Comparison of ENCODE assay signal across 18 cellular contexts in genomic region chr4:162837241-162837640, GRCh38.
DNase-seq lines count a peak whose midpoint lies in the region; ATAC-seq, FAIRE-seq and TF ChIP-seq lines count a peak whose summit lies in the region.
"Had no signal": no experiment of that assay in that cellular context is flagged by ENCODE, and none has a peak within 500 bp of the region (broad histone marks: within the 10 kb centered on the region; RNA-seq: fewer than 3 reads in every experiment).

No MANE protein-coding gene starts in this region.

- TF ChIP-seq CTCF in mucosa of descending colon (IDR thresholded peaks at IDR 0.05) (no peak), stomach (IDR thresholded peaks at IDR 0.05) (no peak)

- no peaks in the 10 kb centered on the region for H3K27me3 ChIP-seq in stomach

- H3K4me1 ChIP-seq in mucosa of descending colon (ENCODE audit: low read depth) = peaks cover 13% of the 10 kb centered on the region
- H3K4me1 ChIP-seq in stomach = no peaks in the 10 kb centered on the region
- H3K4me1 ChIP-seq: A549, HAP-1 had no signal

- no peak overlapping the region for H3K27ac ChIP-seq in stomach
- H3K27ac ChIP-seq: 22Rv1, A549, GM23248, HL-60 had no signal

- peaks cover 2% of the 10 kb centered on the region for H3K9me3 ChIP-seq in mucosa of descending colon
- H3K9me3 ChIP-seq in stomach = peaks cover 0 to 5% (median 0%) of the 10 kb centered on the region in 4 donors
- H3K9me3 ChIP-seq: A549, HAP-1 had no signal

- no peak for TF ChIP-seq POLR2A in stomach (IDR thresholded peaks at IDR 0.05)

- intact Hi-C loops in mucosa of descending colon (cut with DNase I, micrococcal nuclease) = no loop called here
- intact Hi-C loops in stomach (cut with DNase I; ENCODE audit: low total_unique reads) = no loop called here

- ATAC-seq in mucosa of descending colon (peak; percentile 72), GM21737 (IDR thresholded peaks at IDR 0.05; ENCODE audit: unreplicated experiment) (no peak)
- ATAC-seq: A549, GM12878 had no signal

- WGBS in stomach, 5 donors = 63 to 93% (median 69%) methylated on average over 1 of the region's 1 CpG

- H3K36me3 ChIP-seq in mucosa of descending colon (ENCODE audit: low read depth) (no peaks in the 10 kb centered on the region), stomach (no peaks in the 10 kb centered on the region)
- H3K36me3 ChIP-seq: HAP-1 had no signal

- no peak for FAIRE-seq in urothelium cell line (lab: Jason Lieb, UNC)
- FAIRE-seq: A549, GM12878 had no signal

- TF ChIP-seq EP300 in stomach (IDR thresholded peaks at IDR 0.05) = no peak

- H3K4me3 ChIP-seq in mucosa of descending colon (no peak overlapping the region), stomach (no peak overlapping the region)
- H3K4me3 ChIP-seq: A549, GM12878, GM23248, HAP-1 had no signal

- DNase-seq in DMS 273 (lab: John Stamatoyannopoulos, UW; ENCODE audit: unreplicated experiment) (peak; percentile 5), DMS 273 treated with DMSO at 0.1 percent for 48 hours (lab: John Stamatoyannopoulos, UW) (no peak), NCI-H69 (lab: John Stamatoyannopoulos, UW) (peak; percentile 6), mucosa of descending colon (peak in 1 of 3 donors; percentile 43), stomach (no peak), urothelium cell line (ENCODE audit: low spot score) (no peak)
- DNase-seq: AML-193; CD4-positive, alpha-beta memory T cell; DMS153; DND-41; EL; GM23248 had no signal

Comparison
In these comparisons a context has a peak if more than half of its experiments do, and no peak if none do; other contexts are left out.
1. DNase-seq: peak in DMS 273 (single experiment) and NCI-H69 (single experiment); none in DMS 273 treated with DMSO at 0.1 percent for 48 hours (single experiment), stomach (single experiment) and urothelium cell line (single experiment).